Comparison of ENCODE assay signal across 8 cellular contexts in genomic region chr1:20661235-20662109, GRCh38. TPM values are rescaled to one million over a fixed set of nuclear protein-coding genes. Genes with fewer than 3 reads are reported as not detected.
DNase-seq lines count a peak whose midpoint lies in the region; ATAC-seq and TF ChIP-seq lines count a peak whose summit lies in the region.

Gene DDOST, minus strand, starts transcription at chr1:20661369. Its CDS starts 19 bp downstream, at chr1:20661350.

- TF ChIP-seq CTCF in GM13977 (IDR thresholded peaks at IDR 0.05; ENCODE audit: extremely low read depth, insufficient read depth, missing control alignments) = peak; percentile 39
- TF ChIP-seq CTCF in right atrium auricular region (IDR thresholded peaks at IDR 0.05) = peak in 1 of 2 donors; percentile 47
- TF ChIP-seq CTCF in vagina (IDR thresholded peaks at IDR 0.05) = peak in 2 of 3 experiments; percentile 9 to 16

- H3K4me1 ChIP-seq in right atrium auricular region (peaks cover 0 to 35% of the 10 kb centered on the region in 2 donors), vagina (peaks cover 45% of the 10 kb centered on the region)

- H3K9me3 ChIP-seq in right atrium auricular region (no peaks in the 10 kb centered on the region), vagina (no peaks in the 10 kb centered on the region)

- H3K36me3 ChIP-seq in right atrium auricular region (peaks cover 14% of the 10 kb centered on the region), vagina (peaks cover 0 to 14% of the 10 kb centered on the region in 2 donors)

- peak within 1 kb of the TSS; percentile 80 to 85 for H3K27ac ChIP-seq in right atrium auricular region
- peak within 1 kb of the TSS; percentile 74 for H3K27ac ChIP-seq in vagina

- peak; percentile 97 for ATAC-seq in HG02885 (IDR thresholded peaks at IDR 0.05; ENCODE audit: poor library complexity, unreplicated experiment)

- TF ChIP-seq POLR2A in vagina (IDR thresholded peaks at IDR 0.05) = peak in 1 of 2 donors; percentile 8

- H3K4me3 ChIP-seq in right atrium auricular region (peak within 1 kb of the TSS; percentile 87 to 94), vagina (peak within 1 kb of the TSS; percentile 97)

- in situ Hi-C loops in GM13977 (cut with MboI; ENCODE audit: low pct_unique_long_range_greater_than_20kb, low sequenced_read_pairs, unreplicated experiment) = no loop called here

- intact Hi-C loops in vagina (cut with DNase I) = no loop called here

- DNase-seq in GM13977 (ENCODE audit: low spot score) (peak; percentile 98), NCI-H1694 treated with DMSO at 0.1 percent for 48 hours (lab: John Stamatoyannopoulos, UW) (peak; percentile 96), T-helper 2 cell (peak; percentile 76 to 99 (median 93)), anterior cingulate cortex (lab: John Stamatoyannopoulos, UW) (peak; percentile 73 to 100 (median 96)), right atrium auricular region (ENCODE audit: low spot score) (peak; percentile 96), pulmonary artery endothelial cell (ENCODE audit: low read depth, low spot score) (peak; percentile 93), vagina (ENCODE audit: extremely low spot score in 2 of 2) (peak in 1 of 2 donors; percentile 96)

- H3K27me3 ChIP-seq in right atrium auricular region (no peaks in the 10 kb centered on the region), vagina (no peaks in the 10 kb centered on the region)

RNA-seq across cellular contexts. Expression of gene DDOST, which starts in this region (rescaled TPM):
- 100 to 1,000 TPM; 147 to 152 TPM for total RNA-seq in right atrium auricular region
- total RNA-seq in pulmonary artery endothelial cell = 305 and 412 TPM in 2 replicates
- 84.5 TPM for total RNA-seq in vagina
